10 cellular contexts compared by ENCODE assay signal in the genomic region with DNA sequence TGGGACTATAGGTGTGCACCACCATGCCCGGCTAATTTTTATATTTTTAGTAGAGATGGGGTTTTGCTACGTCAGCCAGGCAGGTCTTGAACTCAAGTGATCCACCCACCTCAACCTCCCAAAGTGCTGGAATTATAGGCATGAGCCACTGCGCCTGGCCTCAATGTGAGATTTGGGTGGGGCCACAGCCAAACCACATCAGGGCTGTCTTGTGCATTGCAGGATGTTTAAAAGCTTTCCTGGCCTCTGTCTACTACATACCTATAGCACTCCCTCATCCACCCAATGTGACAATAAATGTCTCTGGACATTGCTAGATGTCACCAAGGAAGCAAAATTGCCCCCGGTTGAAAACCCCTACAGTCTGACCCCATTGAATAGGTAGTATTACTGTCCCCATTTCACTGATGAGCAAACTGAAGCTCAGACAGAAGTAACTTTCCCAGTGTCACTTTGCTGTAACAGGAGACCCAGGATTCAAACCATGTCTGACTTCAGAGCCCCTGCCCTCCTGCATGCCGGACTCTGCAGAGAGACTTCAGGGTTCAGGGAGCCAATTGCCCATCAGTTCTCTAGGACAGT. TPM values are rescaled to one million over a fixed set of nuclear protein-coding genes. Genes with fewer than 3 reads are reported as not detected.
DNase-seq lines count a peak whose midpoint lies in the region; ATAC-seq and TF ChIP-seq lines count a peak whose summit lies in the region.
"Had no signal": no experiment of that assay in that cellular context is flagged by ENCODE, and none has a peak within 500 bp of the region (broad histone marks: within the 10 kb centered on the region; RNA-seq: fewer than 3 reads in every experiment).

No MANE protein-coding gene starts in this region.

- H3K36me3 ChIP-seq in CD4-positive, CD25-positive, alpha-beta regulatory T cell (ENCODE audit: control insufficient read depth, insufficient read depth, low read length), result no peaks in the 10 kb centered on the region
- peaks cover 9% of the 10 kb centered on the region for H3K36me3 ChIP-seq in MG63
- no peaks in the 10 kb centered on the region for H3K36me3 ChIP-seq in breast epithelium
- no peaks in the 10 kb centered on the region for H3K36me3 ChIP-seq in naive thymus-derived CD4-positive, alpha-beta T cell (ENCODE audit: control insufficient read depth in 2 of 3, insufficient read depth in 3 of 3, low read length in 3 of 3)

- no peaks in the 10 kb centered on the region for H3K9me3 ChIP-seq in CD4-positive, CD25-positive, alpha-beta regulatory T cell (ENCODE audit: control insufficient read depth in 2 of 2, low read length in 2 of 2)
- no peaks in the 10 kb centered on the region for H3K9me3 ChIP-seq in MG63
- no peaks in the 10 kb centered on the region for H3K9me3 ChIP-seq in breast epithelium
- H3K9me3 ChIP-seq in naive thymus-derived CD4-positive, alpha-beta T cell (ENCODE audit: control insufficient read depth in 2 of 3, low read length in 3 of 3), result no peaks in the 10 kb centered on the region

- ATAC-seq in CD4-positive, CD25-positive, alpha-beta regulatory T cell (ENCODE audit: low read depth in 2 of 2), result no peak
- ATAC-seq in naive thymus-derived CD4-positive, alpha-beta T cell, result no peak
- no peak for ATAC-seq in GM18867 (IDR thresholded peaks at IDR 0.05; ENCODE audit: unreplicated experiment)

- H3K9me3 Mint-ChIP-seq in CD4-positive, CD25-positive, alpha-beta regulatory T cell, result no peaks in the 10 kb centered on the region
- peaks cover 0 to 4% (median 0%) of the 10 kb centered on the region in 11 donors for H3K9me3 Mint-ChIP-seq in naive thymus-derived CD4-positive, alpha-beta T cell

- H3K4me1 ChIP-seq in CD4-positive, CD25-positive, alpha-beta regulatory T cell (ENCODE audit: control insufficient read depth, insufficient read depth, low read length, poor library complexity, severe bottlenecking), result peaks cover 36% of the 10 kb centered on the region
- peaks cover 5 to 33% of the 10 kb centered on the region in 2 donors for H3K4me1 ChIP-seq in breast epithelium
- H3K4me1 ChIP-seq in naive thymus-derived CD4-positive, alpha-beta T cell (ENCODE audit: control insufficient read depth in 2 of 2, insufficient read depth in 2 of 2, low read length in 2 of 2), result peaks cover 27 to 38% of the 10 kb centered on the region in 2 donors

- H3K4me1 Mint-ChIP-seq in CD4-positive, CD25-positive, alpha-beta regulatory T cell, result peaks cover 4 to 56% (median 32%) of the 10 kb centered on the region in 4 donors
- peaks cover 35 to 63% (median 56%) of the 10 kb centered on the region in 7 donors for H3K4me1 Mint-ChIP-seq in naive thymus-derived CD4-positive, alpha-beta T cell

- CTCF ChIA-PET in naive thymus-derived CD4-positive, alpha-beta T cell (lab: Charles Lee), result interaction anchor here (0.8 to 1.3 kb wide), 2 partner anchors 25 to 65 kb away, joined by 3 read pairs; no protein-coding TSS in a partner anchor

- no peak for TF ChIP-seq CTCF in breast epithelium (IDR thresholded peaks at IDR 0.05)
- no peak for TF ChIP-seq CTCF in GM20000 (IDR thresholded peaks at IDR 0.05; ENCODE audit: extremely low read depth, missing control alignments)

- H3K27me3 Mint-ChIP-seq in CD4-positive, CD25-positive, alpha-beta regulatory T cell, result no peaks in the 10 kb centered on the region
- H3K27me3 Mint-ChIP-seq in naive thymus-derived CD4-positive, alpha-beta T cell, result peaks cover 0 to 4% (median 0%) of the 10 kb centered on the region in 5 donors

- no peak overlapping the region for H3K27ac ChIP-seq in CD4-positive, CD25-positive, alpha-beta regulatory T cell (ENCODE audit: insufficient read depth, low read length, poor library complexity, severe bottlenecking)
- peak overlapping the region; percentile 17 to 97 for H3K27ac ChIP-seq in breast epithelium
- no peak overlapping the region for H3K27ac ChIP-seq in naive thymus-derived CD4-positive, alpha-beta T cell (ENCODE audit: low read depth, low read length)

- H3K36me3 Mint-ChIP-seq in CD4-positive, CD25-positive, alpha-beta regulatory T cell, result no peaks in the 10 kb centered on the region
- H3K36me3 Mint-ChIP-seq in naive thymus-derived CD4-positive, alpha-beta T cell, result peaks cover 0 to 7% (median 0%) of the 10 kb centered on the region in 5 donors

- POLR2A ChIA-PET in naive thymus-derived CD4-positive, alpha-beta T cell (lab: Charles Lee), result interaction anchor here (0.5 to 1.4 kb wide), 6 partner anchors 9 to 85 kb away, joined by 3 to 4 read pairs (median 3); no protein-coding TSS in a partner anchor

- H3K4me3 Mint-ChIP-seq in CD4-positive, CD25-positive, alpha-beta regulatory T cell, result peak overlapping the region in 1 of 4 donors; percentile 20
- H3K4me3 Mint-ChIP-seq in naive thymus-derived CD4-positive, alpha-beta T cell, result peak overlapping the region in 9 of 10 donors; percentile 5 to 68 (median 48)

- peak overlapping the region in 2 of 3 donors; percentile 16 to 53 for H3K27ac Mint-ChIP-seq in CD4-positive, CD25-positive, alpha-beta regulatory T cell
- peak overlapping the region in 7 of 9 donors; percentile 1 to 97 (median 63) for H3K27ac Mint-ChIP-seq in naive thymus-derived CD4-positive, alpha-beta T cell

- TF ChIP-seq POLR2A in breast epithelium (IDR thresholded peaks at IDR 0.05), result no peak

- no peak overlapping the region for H3K4me3 ChIP-seq in CD4-positive, CD25-positive, alpha-beta regulatory T cell (ENCODE audit: low read depth, low read length)
- H3K4me3 ChIP-seq in MG63, result no peak overlapping the region
- H3K4me3 ChIP-seq in breast epithelium, result no peak overlapping the region
- H3K4me3 ChIP-seq in naive thymus-derived CD4-positive, alpha-beta T cell (ENCODE audit: low read length), result peak overlapping the region; percentile 1

- peak in 1 of 3 donors; percentile 53 for DNase-seq in CD4-positive, CD25-positive, alpha-beta regulatory T cell
- DNase-seq in MG63 (peak; percentile 91), breast epithelium (ENCODE audit: low spot score in 2 of 2) (no peak), inferior parietal cortex (ENCODE audit: extremely low spot score) (no peak), NCI-H2196 treated with DMSO at 0.1 percent for 48 hours (lab: John Stamatoyannopoulos, UW; ENCODE audit: unreplicated experiment) (no peak), GM20000 (ENCODE audit: low spot score) (no peak)
- DNase-seq in naive thymus-derived CD4-positive, alpha-beta T cell, result no peak
- DNase-seq: SIG-M5 had no signal

- H3K27me3 ChIP-seq in CD4-positive, CD25-positive, alpha-beta regulatory T cell (ENCODE audit: control insufficient read depth, insufficient read depth, low read length), result no peaks in the 10 kb centered on the region
- H3K27me3 ChIP-seq in MG63, result no peaks in the 10 kb centered on the region
- no peaks in the 10 kb centered on the region for H3K27me3 ChIP-seq in breast epithelium
- no peaks in the 10 kb centered on the region for H3K27me3 ChIP-seq in naive thymus-derived CD4-positive, alpha-beta T cell (ENCODE audit: control insufficient read depth in 2 of 2, insufficient read depth in 2 of 2, low read length in 2 of 2)

- intact Hi-C loops in breast epithelium (cut with DNase I; ENCODE audit: low total_unique reads), result no loop called here
- intact Hi-C loops in naive thymus-derived CD4-positive, alpha-beta T cell (cut with micrococcal nuclease), result no loop called here

RNA-seq across cellular contexts. Expression of gene MAP3K14, which starts 3.6 kb away (rescaled TPM):
- 61.3 TPM for total RNA-seq in CD4-positive, CD25-positive, alpha-beta regulatory T cell
- polyA plus RNA-seq in CD4-positive, CD25-positive, alpha-beta regulatory T cell, result 1 to 10 TPM; 5.9 to 7.9 (median 6.7) TPM
- 13.4 and 18.7 TPM in 2 replicates for total RNA-seq in MG63 (2014; rRNA removed; shearing (Covaris generic); ENCODE audit: low replicate concordance)
- total RNA-seq in breast epithelium, result 10 to 100 TPM in 1 of 3 donors, 1 to 10 TPM in 2; 4.3 to 12.3 (median 6.9) TPM
- 10 to 100 TPM; 31.3 to 39.8 (median 34.1) TPM for total RNA-seq in naive thymus-derived CD4-positive, alpha-beta T cell
- 10 to 100 TPM in 1 of 2 donors, 1 to 10 TPM in 1; 2.4 to 10.6 TPM for polyA plus RNA-seq in naive thymus-derived CD4-positive, alpha-beta T cell

RNA-seq across cellular contexts. Expression of gene SPATA32, which starts 58.5 kb away (rescaled TPM):
- 0.20 TPM for total RNA-seq in CD4-positive, CD25-positive, alpha-beta regulatory T cell
- polyA plus RNA-seq in CD4-positive, CD25-positive, alpha-beta regulatory T cell, result under 1 TPM in 2 of 4 donors, not detected in 2; 0.36 to 0.60 TPM
- total RNA-seq in MG63 (2014; rRNA removed; shearing (Covaris generic); ENCODE audit: low replicate concordance), result not detected in 2 replicates
- total RNA-seq in breast epithelium, result under 1 TPM in 1 of 3 donors, not detected in 2; 0.44 TPM
- 1 to 10 TPM in 1 of 5 experiments, under 1 TPM in 3, not detected in 1; 0.12 to 1.1 (median 0.58) TPM for total RNA-seq in naive thymus-derived CD4-positive, alpha-beta T cell
- polyA plus RNA-seq in naive thymus-derived CD4-positive, alpha-beta T cell, result under 1 TPM; 0.31 to 0.59 TPM
- polyA plus RNA-seq: neural cell had no signal

Comparison
In these comparisons a context has a peak if more than half of its experiments do, and no peak if none do; other contexts are left out.
1. H3K27ac ChIP-seq: peak in breast epithelium (2 of 2); none in CD4-positive, CD25-positive, alpha-beta regulatory T cell (single experiment) and naive thymus-derived CD4-positive, alpha-beta T cell (single experiment).